In the genomic region with DNA sequence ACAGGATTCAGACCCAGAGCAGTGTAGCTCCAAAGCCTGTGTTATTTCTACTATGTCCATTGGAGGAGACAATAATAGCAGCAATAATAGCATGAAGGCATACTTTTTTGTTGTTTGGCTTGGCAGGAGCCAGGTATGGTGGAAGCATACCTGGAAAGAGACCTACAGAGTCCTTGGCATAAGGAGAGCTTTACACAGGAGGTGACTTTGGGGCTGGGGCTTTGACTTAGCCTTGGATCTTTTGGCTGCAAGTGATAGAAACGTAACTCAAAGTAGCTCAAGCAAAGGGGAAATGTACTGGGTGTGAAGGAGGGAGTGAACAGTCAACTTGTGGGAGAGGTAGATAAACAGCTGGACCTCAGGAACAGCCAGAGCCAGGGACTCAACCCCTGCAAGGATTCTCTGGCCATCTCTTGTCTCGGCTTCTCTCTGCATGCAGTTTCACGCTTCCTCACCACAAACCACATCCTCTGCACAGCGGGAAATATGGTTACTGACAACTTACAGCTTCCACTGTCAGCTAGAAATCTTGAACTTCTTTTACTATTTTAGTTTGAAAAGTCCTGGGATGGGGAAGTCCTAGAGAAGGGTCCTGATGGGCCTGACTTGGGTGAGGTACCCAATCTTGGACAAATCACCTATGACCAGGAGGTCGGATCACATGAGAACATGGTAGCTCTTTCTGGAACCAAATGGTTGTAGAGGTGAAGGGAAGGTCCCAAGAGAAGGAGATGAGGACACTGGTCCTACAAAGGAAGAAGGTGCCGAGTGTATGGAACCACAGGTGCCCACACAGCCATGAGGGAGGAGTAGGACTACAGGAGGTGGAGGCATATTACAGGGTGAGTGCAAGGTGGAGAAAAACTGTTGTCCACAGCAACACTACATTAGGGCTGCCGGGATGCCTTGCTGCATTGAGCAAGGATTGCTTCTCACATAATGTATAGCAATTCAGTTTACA, we compare ENCODE assay signal across 8 cellular contexts. TPM values are rescaled to one million over a fixed set of nuclear protein-coding genes. Genes with fewer than 3 reads are reported as not detected.
A peak's percentile ranks its signal among the peaks of the same experiment; 100 is the strongest.
DNase-seq lines count a peak whose midpoint lies in the region; ATAC-seq and TF ChIP-seq lines count a peak whose summit lies in the region.

No MANE protein-coding gene starts in this region.

- H3K27me3 ChIP-seq in BLaER1 treated with 17β-estradiol and CSF1 and Interleukin-3, amounts not matched to agents 10 nM and 100 nM, result peaks cover 0 to 22% (median 0%) of the 10 kb centered on the region in 11 experiments; a peak in 4 of 22 replicates
- H3K27me3 ChIP-seq in effector memory CD4-positive, alpha-beta T cell (replicated peaks; ENCODE audit: control insufficient read depth, insufficient read depth, low read length, poor library complexity, severe bottlenecking), result no peaks in the 10 kb centered on the region
- no peaks in the 10 kb centered on the region for H3K27me3 ChIP-seq in gastrocnemius medialis

- peak overlapping the region in 9 of 10 experiments; percentile 17 to 54 (median 41); a peak in 17 of 20 replicates for H3K4me3 ChIP-seq in BLaER1 treated with 17β-estradiol and CSF1 and Interleukin-3, amounts not matched to agents 10 nM and 100 nM
- peak overlapping the region; percentile 13 for H3K4me3 ChIP-seq in effector memory CD4-positive, alpha-beta T cell (ENCODE audit: insufficient read depth, low read depth, low read length, poor library complexity, severe bottlenecking)
- H3K4me3 ChIP-seq in gastrocnemius medialis, result no peak overlapping the region

- TF ChIP-seq CTCF in gastrocnemius medialis (IDR thresholded peaks at IDR 0.05 in 4 of 5, conservative IDR thresholded peaks at IDR 0.05 in 1 of 5), result no peak

- no peaks in the 10 kb centered on the region for H3K36me3 Mint-ChIP-seq in activated CD4-positive, alpha-beta T cell treated with anti-CD3 and anti-CD28 coated beads for 36 hours (ENCODE audit: low read depth)

- peak overlapping the region; percentile 60 to 81 (median 76); a peak in 21 of 22 replicates for H3K9ac ChIP-seq in BLaER1 treated with 17β-estradiol and CSF1 and Interleukin-3, amounts not matched to agents 10 nM and 100 nM

- CTCF ChIA-PET in activated CD4-positive, alpha-beta T cell treated with anti-CD3 and anti-CD28 coated beads for 36 hours (lab: Charles Lee), result interaction anchor here (0.5 to 1.3 kb wide), 10 partner anchors 9 to 251 kb away, joined by 3 to 5 read pairs (median 3); no protein-coding TSS in a partner anchor

- POLR2A ChIA-PET in activated CD4-positive, alpha-beta T cell treated with anti-CD3 and anti-CD28 coated beads for 36 hours (lab: Charles Lee), result interaction anchor here (0.9 kb wide), 1 partner anchor 46 kb away, joined by 3 read pairs; no protein-coding TSS in a partner anchor

- peak overlapping the region; percentile 79 for H3K27ac Mint-ChIP-seq in activated CD4-positive, alpha-beta T cell treated with anti-CD3 and anti-CD28 coated beads for 36 hours

- peak overlapping the region; percentile 86 to 98 (median 93) for H3K4me2 ChIP-seq in BLaER1 treated with 17β-estradiol and CSF1 and Interleukin-3, amounts not matched to agents 10 nM and 100 nM

- H3K27me3 Mint-ChIP-seq in activated CD4-positive, alpha-beta T cell treated with anti-CD3 and anti-CD28 coated beads for 36 hours, result peaks cover 2% of the 10 kb centered on the region

- intact Hi-C loops in activated CD4-positive, alpha-beta T cell treated with anti-CD3 and anti-CD28 coated beads for 36 hours (cut with DNase I, micrococcal nuclease), result loop anchor here (1.0 to 5.0 kb wide), 8 partner anchors 19 to 754 kb away; a partner anchor contains a TSS
- intact Hi-C loops in gastrocnemius medialis (cut with DNase I; ENCODE audit: low total_unique reads), result no loop called here

- no peaks in the 10 kb centered on the region for H3K9me3 Mint-ChIP-seq in activated CD4-positive, alpha-beta T cell treated with anti-CD3 and anti-CD28 coated beads for 36 hours (ENCODE audit: low read depth)

- peaks cover 66% of the 10 kb centered on the region for H3K4me1 Mint-ChIP-seq in activated CD4-positive, alpha-beta T cell treated with anti-CD3 and anti-CD28 coated beads for 36 hours

- TF ChIP-seq POLR2A in gastrocnemius medialis (IDR thresholded peaks at IDR 0.05), result no peak

- no peaks in the 10 kb centered on the region for H3K36me3 ChIP-seq in BLaER1 treated with 17β-estradiol and CSF1 and Interleukin-3, amounts not matched to agents 10 nM and 100 nM
- no peaks in the 10 kb centered on the region for H3K36me3 ChIP-seq in effector memory CD4-positive, alpha-beta T cell (ENCODE audit: control insufficient read depth, insufficient read depth, low read length)
- H3K36me3 ChIP-seq in gastrocnemius medialis, result no peaks in the 10 kb centered on the region

- H3K9me3 ChIP-seq in BLaER1 treated with 17β-estradiol and CSF1 and Interleukin-3, amounts not matched to agents 10 nM and 100 nM (replicated peaks in 1 of 11), result peaks cover 0 to 13% (median 0%) of the 10 kb centered on the region in 11 experiments; a peak in 2 of 22 replicates
- no peaks in the 10 kb centered on the region for H3K9me3 ChIP-seq in effector memory CD4-positive, alpha-beta T cell (ENCODE audit: control insufficient read depth, low read length)
- no peaks in the 10 kb centered on the region for H3K9me3 ChIP-seq in gastrocnemius medialis

- peak overlapping the region; percentile 76 to 96 (median 89) for H3K27ac ChIP-seq in BLaER1 treated with 17β-estradiol and CSF1 and Interleukin-3, amounts not matched to agents 10 nM and 100 nM
- no peak overlapping the region for H3K27ac ChIP-seq in effector memory CD4-positive, alpha-beta T cell (ENCODE audit: insufficient read depth, low read length, poor library complexity, severe bottlenecking)
- H3K27ac ChIP-seq in gastrocnemius medialis, result peak overlapping the region; percentile 18 to 57 (median 34)

- no peaks in the 10 kb centered on the region for H4K20me1 ChIP-seq in BLaER1 treated with 17β-estradiol and CSF1 and Interleukin-3, amounts not matched to agents 10 nM and 100 nM

- DNase-seq in HUDEP-2 (lab: John Stamatoyannopoulos, UW; ENCODE audit: unreplicated experiment in 76 of 76), result peak in 59 of 76 experiments; percentile 8 to 82 (median 37)
- DNase-seq in activated CD4-positive, alpha-beta T cell treated with anti-CD3 and anti-CD28 coated beads for 36 hours, result peak; percentile 89
- DNase-seq in effector memory CD4-positive, alpha-beta T cell, result peak; percentile 50 to 63 (median 56)
- no peak for DNase-seq in gastrocnemius medialis
- DNase-seq in NCI-H82 treated with DMSO at 0.1 percent for 48 hours (lab: John Stamatoyannopoulos, UW; ENCODE audit: unreplicated experiment), result no peak
- DNase-seq in SK-N-DZ (ENCODE audit: low spot score), result no peak

- H3K4me1 ChIP-seq in BLaER1 treated with 17β-estradiol and CSF1 and Interleukin-3, amounts not matched to agents 10 nM and 100 nM, result peaks cover 44 to 97% (median 61%) of the 10 kb centered on the region in 10 experiments
- H3K4me1 ChIP-seq in effector memory CD4-positive, alpha-beta T cell (ENCODE audit: control insufficient read depth, insufficient read depth, low read length, poor library complexity, severe bottlenecking), result peaks cover 43% of the 10 kb centered on the region
- peaks cover 0 to 4% of the 10 kb centered on the region in 2 donors for H3K4me1 ChIP-seq in gastrocnemius medialis

- peak overlapping the region; percentile 35 for H3K4me3 Mint-ChIP-seq in activated CD4-positive, alpha-beta T cell treated with anti-CD3 and anti-CD28 coated beads for 36 hours

- in situ Hi-C loops in gastrocnemius medialis (cut with MboI; ENCODE audit: low sequenced_read_pairs in 4 of 4), result no loop called here

- ATAC-seq in GM21360 (IDR thresholded peaks at IDR 0.05; ENCODE audit: unreplicated experiment) (peak; percentile 71), gastrocnemius medialis (no peak)
- peak; percentile 59 for ATAC-seq in activated CD4-positive, alpha-beta T cell treated with anti-CD3 and anti-CD28 coated beads for 36 hours

RNA-seq across cellular contexts. Expression of a gene that starts 47.0 kb away (rescaled TPM):
- 10 to 100 TPM; 18.6 to 19.3 TPM for total RNA-seq in activated CD4-positive, alpha-beta T cell treated with anti-CD3 and anti-CD28 coated beads for 36 hours
- total RNA-seq in gastrocnemius medialis, result 10 to 100 TPM; 13.5 to 19.0 (median 14.3) TPM
- 24.6 and 24.7 TPM in 2 replicates for polyA plus RNA-seq in SK-N-DZ (2014; cell fraction: cytosol; rRNA removed)
- polyA plus RNA-seq in SK-N-DZ (2014; cell fraction: nucleus; rRNA removed), result 13.3 and 15.2 TPM in 2 replicates

Comparison
In these comparisons a context has a peak if more than half of its experiments do, and no peak if none do; other contexts are left out.
1. H3K4me3 ChIP-seq: peak in BLaER1 treated with 17β-estradiol and CSF1 and Interleukin-3, amounts not matched to agents 10 nM and 100 nM (9 of 10) and effector memory CD4-positive, alpha-beta T cell (single experiment); none in gastrocnemius medialis (0 of 4).
2. ATAC-seq: peak in GM21360 (single experiment) and activated CD4-positive, alpha-beta T cell treated with anti-CD3 and anti-CD28 coated beads for 36 hours (single experiment); none in gastrocnemius medialis (0 of 2).
3. DNase-seq: peak in HUDEP-2 (59 of 76), activated CD4-positive, alpha-beta T cell treated with anti-CD3 and anti-CD28 coated beads for 36 hours (single experiment) and effector memory CD4-positive, alpha-beta T cell (3 of 3); none in gastrocnemius medialis (0 of 2), NCI-H82 treated with DMSO at 0.1 percent for 48 hours (single experiment) and SK-N-DZ (single experiment).